Comparison of ENCODE assay signal across 36 cellular contexts in the genomic region with DNA sequence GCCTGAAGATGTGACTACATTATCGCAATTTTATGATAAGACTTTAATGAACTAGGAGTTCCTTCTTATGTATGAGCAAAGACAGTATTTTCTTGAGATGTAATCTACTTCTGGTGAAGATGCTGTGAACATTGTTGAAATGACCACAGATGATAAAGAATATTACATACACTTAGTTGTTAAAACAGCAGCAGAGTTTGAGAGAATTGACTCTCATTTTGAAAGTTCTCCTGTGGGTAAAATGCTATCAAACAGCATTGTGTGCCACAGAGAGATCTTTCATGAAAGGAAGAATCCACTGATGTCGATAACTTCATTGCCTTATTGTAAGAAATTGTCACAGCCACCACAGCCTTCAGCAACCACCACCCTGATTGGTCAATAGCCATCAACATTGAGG.
"Had no signal": no experiment of that assay in that cellular context is flagged by ENCODE, and none has a peak within 500 bp of the region (broad histone marks: within the 10 kb centered on the region; RNA-seq: fewer than 3 reads in every experiment).

No MANE protein-coding gene starts in this region.

- H3K27me3 ChIP-seq: MG63 had no signal

- DNase-seq: Karpas-422, Kasumi-1, KG1, MG63, MM.1S, MV-4-11, NCI-H1048, NCI-H1092, NCI-H1092 treated with DMSO at 0.1 percent for 48 hours, NCI-H1105, NCI-H1105 treated with DMSO at 0.1 percent for 48 hours, NCI-H1417, NCI-H1417 treated with DMSO at 0.1 percent for 48 hours, NCI-H1436, NCI-H1436 treated with DMSO at 0.1 percent for 48 hours, NCI-H146, NCI-H1694, NCI-H1694 treated with DMSO at 0.1 percent for 48 hours, NCI-H187, NCI-H187 treated with DMSO at 0.1 percent for 48 hours, NCI-H1930, NCI-H2029, NCI-H2029 treated with DMSO at 0.1 percent for 48 hours, NCI-H2081, NCI-H2081 treated with DMSO at 0.1 percent for 48 hours, NCI-H2107, NCI-H2171, NCI-H2171 treated with DMSO at 0.1 percent for 48 hours, NCI-H2227 treated with DMSO at 0.1 percent for 48 hours, NCI-H226, NCI-H345, NCI-H446, NCI-H446 treated with DMSO at 0.1 percent for 48 hours, NCI-H510A, NCI-H510A treated with DMSO at 0.1 percent for 48 hours had no signal

- H3K36me3 ChIP-seq: MG63 had no signal

- H3K4me3 ChIP-seq: MG63 had no signal

- H3K9me3 ChIP-seq: MG63 had no signal

- H3K4me2 ChIP-seq: KMS-11 had no signal

- H3K9ac ChIP-seq: KMS-11 had no signal

- H3K27ac ChIP-seq: KMS-11 had no signal
